ENCODE assay signal across 17 cellular contexts in genomic region chr21:37195078-37195477, GRCh38.
DNase-seq lines count a peak whose midpoint lies in the region; ATAC-seq and TF ChIP-seq lines count a peak whose summit lies in the region.
"Had no signal": no experiment of that assay in that cellular context is flagged by ENCODE, and none has a peak within 500 bp of the region (broad histone marks: within the 10 kb centered on the region; RNA-seq: fewer than 3 reads in every experiment).

No MANE protein-coding gene starts in this region.

- no peaks in the 10 kb centered on the region for H3K27me3 Mint-ChIP-seq in activated naive CD4-positive, alpha-beta T cell treated with anti-CD3 and anti-CD28 coated beads, Interleukin-2, amount 10 ng/mL, durations not matched to agents 7 days and 5 days
- H3K27me3 Mint-ChIP-seq in activated naive CD4-positive, alpha-beta T cell treated with anti-CD3 and anti-CD28 coated beads for 36 hours (ENCODE audit: low read depth), result no peaks in the 10 kb centered on the region
- no peaks in the 10 kb centered on the region for H3K27me3 Mint-ChIP-seq in brain
- no peaks in the 10 kb centered on the region for H3K27me3 Mint-ChIP-seq in stimulated activated naive B cell treated with anti-CD40 and anti-IgM and Interleukin-4, amounts not matched to agents 10 μg/mL and 1 μg/mL and 100 μg/mL, for 72 hours

- peak overlapping the region; percentile 15 for H3K27ac Mint-ChIP-seq in activated naive CD4-positive, alpha-beta T cell treated with anti-CD3 and anti-CD28 coated beads, Interleukin-2, amount 10 ng/mL, durations not matched to agents 7 days and 5 days
- no peak overlapping the region for H3K27ac Mint-ChIP-seq in activated naive CD4-positive, alpha-beta T cell treated with anti-CD3 and anti-CD28 coated beads for 36 hours
- peak overlapping the region in 3 of 5 experiments; percentile 5 to 70 (median 17) for H3K27ac Mint-ChIP-seq in brain
- peak overlapping the region; percentile 42 for H3K27ac Mint-ChIP-seq in stimulated activated naive B cell treated with anti-CD40 and anti-IgM and Interleukin-4, amounts not matched to agents 10 μg/mL and 1 μg/mL and 100 μg/mL, for 72 hours

- DNase-seq in activated naive CD4-positive, alpha-beta T cell treated with anti-CD3 and anti-CD28 coated beads, Interleukin-2, amount 10 ng/mL, durations not matched to agents 7 days and 5 days, result no peak
- no peak for DNase-seq in activated naive CD4-positive, alpha-beta T cell treated with anti-CD3 and anti-CD28 coated beads for 36 hours
- DNase-seq in G401 (ENCODE audit: low spot score), result peak; percentile 25
- no peak for DNase-seq in stimulated activated naive B cell treated with anti-CD40 and anti-IgM and Interleukin-4, amounts not matched to agents 10 μg/mL and 1 μg/mL and 100 μg/mL, for 72 hours
- DNase-seq in NCI-H1105 (lab: John Stamatoyannopoulos, UW), result no peak
- DNase-seq: DMS79, EL, GF-D8, Karpas-422, NCI-H1092 treated with DMSO at 0.1 percent for 48 hours, NCI-H1436 treated with DMSO at 0.1 percent for 48 hours, NCI-H187 treated with DMSO at 0.1 percent for 48 hours, NCI-H524 treated with DMSO at 0.1 percent for 48 hours, NCI-H774 had no signal

- CTCF ChIA-PET in activated naive CD4-positive, alpha-beta T cell treated with anti-CD3 and anti-CD28 coated beads, Interleukin-2, amount 10 ng/mL, durations not matched to agents 7 days and 5 days (lab: Charles Lee), result no interaction called here
- CTCF ChIA-PET in activated naive CD4-positive, alpha-beta T cell treated with anti-CD3 and anti-CD28 coated beads for 36 hours (lab: Charles Lee), result no interaction called here

- H3K9me3 Mint-ChIP-seq in activated naive CD4-positive, alpha-beta T cell treated with anti-CD3 and anti-CD28 coated beads, Interleukin-2, amount 10 ng/mL, durations not matched to agents 7 days and 5 days, result no peaks in the 10 kb centered on the region
- no peaks in the 10 kb centered on the region for H3K9me3 Mint-ChIP-seq in activated naive CD4-positive, alpha-beta T cell treated with anti-CD3 and anti-CD28 coated beads for 36 hours
- no peaks in the 10 kb centered on the region for H3K9me3 Mint-ChIP-seq in brain
- no peaks in the 10 kb centered on the region for H3K9me3 Mint-ChIP-seq in stimulated activated naive B cell treated with anti-CD40 and anti-IgM and Interleukin-4, amounts not matched to agents 10 μg/mL and 1 μg/mL and 100 μg/mL, for 72 hours

- H3K36me3 Mint-ChIP-seq in activated naive CD4-positive, alpha-beta T cell treated with anti-CD3 and anti-CD28 coated beads, Interleukin-2, amount 10 ng/mL, durations not matched to agents 7 days and 5 days, result peaks cover 38% of the 10 kb centered on the region
- peaks cover 28% of the 10 kb centered on the region for H3K36me3 Mint-ChIP-seq in activated naive CD4-positive, alpha-beta T cell treated with anti-CD3 and anti-CD28 coated beads for 36 hours (ENCODE audit: low read depth)
- peaks cover 91% of the 10 kb centered on the region for H3K36me3 Mint-ChIP-seq in brain
- H3K36me3 Mint-ChIP-seq in stimulated activated naive B cell treated with anti-CD40 and anti-IgM and Interleukin-4, amounts not matched to agents 10 μg/mL and 1 μg/mL and 100 μg/mL, for 72 hours, result peaks cover 34 to 66% of the 10 kb centered on the region in 2 donors

- in situ Hi-C loops in G401 (cut with HindIII; ENCODE audit: low sequenced_read_pairs), result no loop called here

- no peak for TF ChIP-seq CTCF in brain (conservative IDR thresholded peaks at IDR 0.05)

- no peak overlapping the region for H3K4me3 Mint-ChIP-seq in activated naive CD4-positive, alpha-beta T cell treated with anti-CD3 and anti-CD28 coated beads, Interleukin-2, amount 10 ng/mL, durations not matched to agents 7 days and 5 days
- no peak overlapping the region for H3K4me3 Mint-ChIP-seq in activated naive CD4-positive, alpha-beta T cell treated with anti-CD3 and anti-CD28 coated beads for 36 hours
- no peak overlapping the region for H3K4me3 Mint-ChIP-seq in brain
- H3K4me3 Mint-ChIP-seq in stimulated activated naive B cell treated with anti-CD40 and anti-IgM and Interleukin-4, amounts not matched to agents 10 μg/mL and 1 μg/mL and 100 μg/mL, for 72 hours, result peak overlapping the region in 1 of 2 donors; percentile 20

- intact Hi-C loops in activated naive CD4-positive, alpha-beta T cell treated with anti-CD3 and anti-CD28 coated beads for 36 hours (cut with micrococcal nuclease), result no loop called here

- peaks cover 2% of the 10 kb centered on the region for H3K4me1 Mint-ChIP-seq in activated naive CD4-positive, alpha-beta T cell treated with anti-CD3 and anti-CD28 coated beads, Interleukin-2, amount 10 ng/mL, durations not matched to agents 7 days and 5 days
- no peaks in the 10 kb centered on the region for H3K4me1 Mint-ChIP-seq in activated naive CD4-positive, alpha-beta T cell treated with anti-CD3 and anti-CD28 coated beads for 36 hours (ENCODE audit: low read depth)
- H3K4me1 Mint-ChIP-seq in brain, result peaks cover 16% of the 10 kb centered on the region
- no peaks in the 10 kb centered on the region for H3K4me1 Mint-ChIP-seq in stimulated activated naive B cell treated with anti-CD40 and anti-IgM and Interleukin-4, amounts not matched to agents 10 μg/mL and 1 μg/mL and 100 μg/mL, for 72 hours

- no peak for ATAC-seq in stimulated activated naive B cell treated with anti-CD40 and anti-IgM and Interleukin-4, amounts not matched to agents 10 μg/mL and 1 μg/mL and 100 μg/mL, for 72 hours (replicated peaks)
- ATAC-seq in GM18520 (IDR thresholded peaks at IDR 0.05; ENCODE audit: unreplicated experiment), result no peak
- ATAC-seq: HepG2 had no signal
